In genomic region chr20:21344961-21345360, GRCh38 we compare ENCODE assay signal across 1 cellular context.
A peak's percentile ranks its signal among the peaks of the same experiment; 100 is the strongest.
TF ChIP-seq lines count a peak whose summit lies in the region.

No MANE protein-coding gene starts in this region.

TF ChIP-seq in HepG2, 621 proteins besides CTCF, POLR2A, EP300 and RAD21:
- TF ChIP-seq AGO2 (optimal IDR thresholded peaks at IDR 0.05; ENCODE audit: low read depth, low read length) (peak; percentile 18), SKIL (CRISPR knock-in tag; IDR thresholded peaks at IDR 0.05; ENCODE audit: borderline replicate concordance) (no peak)
TF ChIP-seq in HepG2: peak in this region for 1.
